ENCODE assay signal across 14 cellular contexts in the genomic region with DNA sequence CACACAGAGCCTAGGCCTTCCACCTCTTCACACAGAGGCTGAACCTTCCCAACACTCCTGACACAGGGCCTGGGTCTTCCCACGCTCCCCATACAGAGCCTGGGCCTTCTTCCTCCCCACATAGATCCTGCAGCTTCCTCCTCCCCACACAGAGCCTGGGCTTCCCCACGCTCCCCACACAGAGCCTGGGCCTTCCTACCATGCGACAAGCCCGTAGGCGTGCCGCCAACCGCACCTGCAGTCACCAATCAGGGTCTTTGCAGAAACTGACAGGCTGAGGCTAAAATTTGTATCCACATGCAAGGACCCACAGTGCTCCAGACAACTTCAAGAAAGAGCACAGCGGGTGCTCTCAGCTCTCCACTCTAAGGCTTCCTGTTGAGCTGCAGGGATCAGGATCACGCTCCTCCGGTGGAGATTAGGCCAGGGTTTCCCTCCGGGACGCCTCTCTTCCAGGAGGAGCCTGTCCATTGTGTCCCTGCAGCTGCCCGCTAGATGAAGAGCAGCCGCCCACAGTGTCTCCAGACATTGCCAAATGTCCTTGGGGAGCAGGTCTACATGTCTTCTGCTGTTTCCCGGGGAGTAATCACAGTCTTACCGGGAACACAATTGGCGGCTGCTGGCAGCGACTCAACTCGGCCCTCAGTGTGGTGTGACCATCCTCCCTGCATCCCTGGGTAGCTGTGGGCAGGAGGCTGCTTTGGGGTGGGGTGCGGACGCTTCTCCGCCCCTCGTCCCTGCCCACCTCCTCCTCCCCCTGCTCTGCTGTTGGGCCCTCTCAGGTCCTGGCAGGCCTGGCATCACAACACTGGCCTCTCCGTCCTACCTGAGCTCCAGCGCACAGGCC. TPM values are rescaled to one million over a fixed set of nuclear protein-coding genes. Genes with fewer than 3 reads are reported as not detected.
A peak's percentile ranks its signal among the peaks of the same experiment; 100 is the strongest.
DNase-seq lines count a peak whose midpoint lies in the region; ATAC-seq and TF ChIP-seq lines count a peak whose summit lies in the region.
"Had no signal": no experiment of that assay in that cellular context is flagged by ENCODE, and none has a peak within 500 bp of the region (broad histone marks: within the 10 kb centered on the region; RNA-seq: fewer than 3 reads in every experiment).

No MANE protein-coding gene starts in this region.

- WGBS in SK-N-SH (ENCODE audit: low lambda C conversion rate) = 90% methylated on average over 16 of the region's 25 CpGs

- no peaks in the 10 kb centered on the region for H3K9me2 ChIP-seq in SK-N-SH

- POLR2A ChIA-PET in SK-N-SH (lab: Yijun Ruan, JAX) = no interaction called here

- no peaks in the 10 kb centered on the region for H3F3A ChIP-seq in SK-N-SH (replicated peaks; ENCODE audit: insufficient read depth)

- H3K27ac ChIP-seq in SK-N-SH (ENCODE audit: low read depth in 2 of 2, low read length in 1 of 2) = no peak overlapping the region
- H3K27ac ChIP-seq: epithelial cell of prostate had no signal

- H3K36me3 Mint-ChIP-seq in dendritic cell treated with granulocyte-macrophage colony-stimulating factor and Interleukin-4, amounts not matched to agents 40 ng/mL and 50 ng/mL, for 4 days (ENCODE audit: low read depth) = peaks cover 7% of the 10 kb centered on the region

- no peak overlapping the region for H3K4me3 Mint-ChIP-seq in dendritic cell treated with granulocyte-macrophage colony-stimulating factor and Interleukin-4, amounts not matched to agents 40 ng/mL and 50 ng/mL, for 4 days

- ATAC-seq in HG02885 (IDR thresholded peaks at IDR 0.05; ENCODE audit: poor library complexity, unreplicated experiment) = peak; percentile 49

- H3K79me2 ChIP-seq in SK-N-SH (ENCODE audit: insufficient read depth) = no peaks in the 10 kb centered on the region

- no peaks in the 10 kb centered on the region; a peak in 1 of 4 replicates for H3K4me1 ChIP-seq in SK-N-SH (ENCODE audit: control insufficient read depth in 1 of 2, insufficient read depth in 2 of 2, low read depth in 1 of 2, low read length in 1 of 2)

- CTCF ChIA-PET in SK-N-SH (lab: Yijun Ruan, JAX) = no interaction called here

- no peak for TF ChIP-seq RAD21 in SK-N-SH (IDR thresholded peaks at IDR 0.05; ENCODE audit: low read length)

- no peak overlapping the region for H2AFZ ChIP-seq in SK-N-SH (ENCODE audit: low read depth)

- no peaks in the 10 kb centered on the region for H3K9me3 ChIP-seq in SK-N-SH

- H3K36me3 ChIP-seq in SK-N-SH (replicated peaks in 1 of 2; ENCODE audit: control insufficient read depth in 1 of 2, insufficient read depth in 2 of 2, low read length in 1 of 2) = peaks cover 0 to 2% of the 10 kb centered on the region in 2 experiments

- peak; percentile 46 for DNase-seq in activated CD4-positive, alpha-beta T cell treated with anti-CD3 and anti-CD28 coated beads for 48 hours
- no peak for DNase-seq in activated CD4-positive, alpha-beta T cell treated with anti-CD3 and anti-CD28 coated beads, Interleukin-2, amount 50 U/mL, for 1 hour
- DNase-seq in stimulated activated CD4-positive, alpha-beta T cell treated with anti-CD3 and anti-CD28 coated beads, Interleukin-1b, Interleukin-23, amount 100 ng/mL, for 48 hours = peak; percentile 26
- DNase-seq in CD1c-positive myeloid dendritic cell (ENCODE audit: extremely low spot score) = no peak
- DNase-seq in SK-N-SH = no peak
- DNase-seq in NCI-H774 (lab: John Stamatoyannopoulos, UW) = no peak
- DNase-seq: activated CD8-positive, alpha-beta memory T cell treated with anti-CD3 and anti-CD28 coated beads for 24 hours; GF-D8; NCI-H2171; stimulated activated naive CD4-positive, alpha-beta T cell; T1000 had no signal

- TF ChIP-seq CTCF in SK-N-SH (IDR thresholded peaks at IDR 0.05) = no peak

- intact Hi-C loops in dendritic cell treated with granulocyte-macrophage colony-stimulating factor and Interleukin-4, amounts not matched to agents 40 ng/mL and 50 ng/mL, for 4 days (cut with micrococcal nuclease) = no loop called here

- no peak overlapping the region for H3K4me3 ChIP-seq in SK-N-SH (ENCODE audit: low read depth in 2 of 2, low read length in 1 of 2)

- no peak for TF ChIP-seq EP300 in SK-N-SH (IDR thresholded peaks at IDR 0.05; ENCODE audit: borderline replicate concordance in 1 of 2, low read depth in 1 of 2, low read length in 1 of 2)

- H3K4me1 Mint-ChIP-seq in dendritic cell treated with granulocyte-macrophage colony-stimulating factor and Interleukin-4, amounts not matched to agents 40 ng/mL and 50 ng/mL, for 4 days (ENCODE audit: low read depth) = peaks cover 31% of the 10 kb centered on the region

- no peak overlapping the region for H3K9ac ChIP-seq in SK-N-SH

- peak overlapping the region; percentile 95 for H3K27ac Mint-ChIP-seq in dendritic cell treated with granulocyte-macrophage colony-stimulating factor and Interleukin-4, amounts not matched to agents 40 ng/mL and 50 ng/mL, for 4 days

- peaks cover 19% of the 10 kb centered on the region for H3K9me3 Mint-ChIP-seq in dendritic cell treated with granulocyte-macrophage colony-stimulating factor and Interleukin-4, amounts not matched to agents 40 ng/mL and 50 ng/mL, for 4 days

- H3K4me2 ChIP-seq in SK-N-SH = no peak overlapping the region

- H3K27me3 ChIP-seq in SK-N-SH (ENCODE audit: insufficient read depth) = no peaks in the 10 kb centered on the region

- H3K27me3 Mint-ChIP-seq in dendritic cell treated with granulocyte-macrophage colony-stimulating factor and Interleukin-4, amounts not matched to agents 40 ng/mL and 50 ng/mL, for 4 days = peaks cover 2% of the 10 kb centered on the region

- no peaks in the 10 kb centered on the region for H4K20me1 ChIP-seq in SK-N-SH (ENCODE audit: insufficient read depth)

TF ChIP-seq in SK-N-SH, 30 proteins besides CTCF, POLR2A, EP300 and RAD21:
- TF ChIP-seq RFX5 (IDR thresholded peaks at IDR 0.05; ENCODE audit: low read length) = no peak
- TF ChIP-seq CHD2 (IDR thresholded peaks at IDR 0.05; ENCODE audit: low read length, partially characterized antibody) = no peak
- no peak for TF ChIP-seq POLR2AphosphoS5 (IDR thresholded peaks at IDR 0.05; ENCODE audit: low read depth, low read length)

RNA-seq across cellular contexts. Expression of a gene that starts 9.7 kb away (rescaled TPM):
- polyA plus RNA-seq in SK-N-SH (2012; rRNA removed) = 3.9 and 4.9 TPM in 2 replicates
- polyA plus RNA-seq in SK-N-SH (2012; cell fraction: cytosol; rRNA removed) = 3.8 and 4.1 TPM in 2 replicates
- polyA plus RNA-seq in SK-N-SH (2012; cell fraction: nucleus; rRNA removed) = 9.4 and 11.4 TPM in 2 replicates

Comparison
In these comparisons a context has a peak if more than half of its experiments do, and no peak if none do; other contexts are left out.
1. DNase-seq: peak in activated CD4-positive, alpha-beta T cell treated with anti-CD3 and anti-CD28 coated beads for 48 hours (single experiment) and stimulated activated CD4-positive, alpha-beta T cell treated with anti-CD3 and anti-CD28 coated beads, Interleukin-1b, Interleukin-23, amount 100 ng/mL, for 48 hours (single experiment); none in activated CD4-positive, alpha-beta T cell treated with anti-CD3 and anti-CD28 coated beads, Interleukin-2, amount 50 U/mL, for 1 hour (single experiment), CD1c-positive myeloid dendritic cell (single experiment), SK-N-SH (single experiment) and NCI-H774 (single experiment).